1 cellular context compared by ENCODE assay signal in the genomic region with DNA sequence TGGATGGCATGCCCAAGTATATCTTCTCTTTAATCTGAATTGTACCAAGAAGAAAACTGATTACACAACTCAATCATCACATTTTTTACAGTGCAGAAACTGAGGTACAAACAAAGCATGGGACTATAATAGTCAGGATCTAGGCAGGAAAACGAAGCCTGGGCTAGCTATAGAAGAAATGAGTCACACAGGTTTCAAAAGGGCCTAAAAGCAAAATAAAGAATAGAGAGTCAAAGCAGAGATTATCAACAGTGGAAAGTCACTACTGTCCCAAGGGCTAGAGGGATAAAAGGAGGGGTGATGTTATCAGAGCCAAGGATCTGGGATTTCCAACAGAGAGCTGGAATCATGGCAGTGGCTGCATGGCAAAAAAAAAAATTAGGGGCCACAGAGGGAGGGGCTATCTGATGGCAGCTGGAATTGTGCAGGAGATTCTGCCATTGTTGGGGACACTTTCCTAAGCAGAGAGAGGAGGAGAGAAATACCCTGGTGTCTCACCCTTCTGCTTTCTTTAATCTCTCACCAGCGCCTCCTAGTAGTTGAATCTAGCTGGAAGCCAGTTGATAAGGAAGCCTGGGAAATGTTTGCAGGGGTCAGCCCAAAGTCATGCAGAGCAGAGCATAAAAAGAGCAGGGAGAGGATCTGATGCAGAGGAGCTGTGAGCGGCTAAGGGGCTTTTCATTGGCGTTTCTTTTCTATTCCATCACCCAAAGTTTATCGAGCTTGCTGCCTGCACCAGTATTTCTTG.
TF ChIP-seq lines count a peak whose summit lies in the region.

No MANE protein-coding gene starts in this region.

TF ChIP-seq in H1, 55 proteins besides CTCF, POLR2A, EP300 and RAD21:
- TF ChIP-seq TAF7 (optimal IDR thresholded peaks at IDR 0.05; ENCODE audit: borderline replicate concordance, low read depth, low read length): no peak
- TF ChIP-seq EZH2 (IDR thresholded peaks at IDR 0.05; ENCODE audit: low read depth, low read length, severe bottlenecking): no peak
- TF ChIP-seq, protein P1, sequence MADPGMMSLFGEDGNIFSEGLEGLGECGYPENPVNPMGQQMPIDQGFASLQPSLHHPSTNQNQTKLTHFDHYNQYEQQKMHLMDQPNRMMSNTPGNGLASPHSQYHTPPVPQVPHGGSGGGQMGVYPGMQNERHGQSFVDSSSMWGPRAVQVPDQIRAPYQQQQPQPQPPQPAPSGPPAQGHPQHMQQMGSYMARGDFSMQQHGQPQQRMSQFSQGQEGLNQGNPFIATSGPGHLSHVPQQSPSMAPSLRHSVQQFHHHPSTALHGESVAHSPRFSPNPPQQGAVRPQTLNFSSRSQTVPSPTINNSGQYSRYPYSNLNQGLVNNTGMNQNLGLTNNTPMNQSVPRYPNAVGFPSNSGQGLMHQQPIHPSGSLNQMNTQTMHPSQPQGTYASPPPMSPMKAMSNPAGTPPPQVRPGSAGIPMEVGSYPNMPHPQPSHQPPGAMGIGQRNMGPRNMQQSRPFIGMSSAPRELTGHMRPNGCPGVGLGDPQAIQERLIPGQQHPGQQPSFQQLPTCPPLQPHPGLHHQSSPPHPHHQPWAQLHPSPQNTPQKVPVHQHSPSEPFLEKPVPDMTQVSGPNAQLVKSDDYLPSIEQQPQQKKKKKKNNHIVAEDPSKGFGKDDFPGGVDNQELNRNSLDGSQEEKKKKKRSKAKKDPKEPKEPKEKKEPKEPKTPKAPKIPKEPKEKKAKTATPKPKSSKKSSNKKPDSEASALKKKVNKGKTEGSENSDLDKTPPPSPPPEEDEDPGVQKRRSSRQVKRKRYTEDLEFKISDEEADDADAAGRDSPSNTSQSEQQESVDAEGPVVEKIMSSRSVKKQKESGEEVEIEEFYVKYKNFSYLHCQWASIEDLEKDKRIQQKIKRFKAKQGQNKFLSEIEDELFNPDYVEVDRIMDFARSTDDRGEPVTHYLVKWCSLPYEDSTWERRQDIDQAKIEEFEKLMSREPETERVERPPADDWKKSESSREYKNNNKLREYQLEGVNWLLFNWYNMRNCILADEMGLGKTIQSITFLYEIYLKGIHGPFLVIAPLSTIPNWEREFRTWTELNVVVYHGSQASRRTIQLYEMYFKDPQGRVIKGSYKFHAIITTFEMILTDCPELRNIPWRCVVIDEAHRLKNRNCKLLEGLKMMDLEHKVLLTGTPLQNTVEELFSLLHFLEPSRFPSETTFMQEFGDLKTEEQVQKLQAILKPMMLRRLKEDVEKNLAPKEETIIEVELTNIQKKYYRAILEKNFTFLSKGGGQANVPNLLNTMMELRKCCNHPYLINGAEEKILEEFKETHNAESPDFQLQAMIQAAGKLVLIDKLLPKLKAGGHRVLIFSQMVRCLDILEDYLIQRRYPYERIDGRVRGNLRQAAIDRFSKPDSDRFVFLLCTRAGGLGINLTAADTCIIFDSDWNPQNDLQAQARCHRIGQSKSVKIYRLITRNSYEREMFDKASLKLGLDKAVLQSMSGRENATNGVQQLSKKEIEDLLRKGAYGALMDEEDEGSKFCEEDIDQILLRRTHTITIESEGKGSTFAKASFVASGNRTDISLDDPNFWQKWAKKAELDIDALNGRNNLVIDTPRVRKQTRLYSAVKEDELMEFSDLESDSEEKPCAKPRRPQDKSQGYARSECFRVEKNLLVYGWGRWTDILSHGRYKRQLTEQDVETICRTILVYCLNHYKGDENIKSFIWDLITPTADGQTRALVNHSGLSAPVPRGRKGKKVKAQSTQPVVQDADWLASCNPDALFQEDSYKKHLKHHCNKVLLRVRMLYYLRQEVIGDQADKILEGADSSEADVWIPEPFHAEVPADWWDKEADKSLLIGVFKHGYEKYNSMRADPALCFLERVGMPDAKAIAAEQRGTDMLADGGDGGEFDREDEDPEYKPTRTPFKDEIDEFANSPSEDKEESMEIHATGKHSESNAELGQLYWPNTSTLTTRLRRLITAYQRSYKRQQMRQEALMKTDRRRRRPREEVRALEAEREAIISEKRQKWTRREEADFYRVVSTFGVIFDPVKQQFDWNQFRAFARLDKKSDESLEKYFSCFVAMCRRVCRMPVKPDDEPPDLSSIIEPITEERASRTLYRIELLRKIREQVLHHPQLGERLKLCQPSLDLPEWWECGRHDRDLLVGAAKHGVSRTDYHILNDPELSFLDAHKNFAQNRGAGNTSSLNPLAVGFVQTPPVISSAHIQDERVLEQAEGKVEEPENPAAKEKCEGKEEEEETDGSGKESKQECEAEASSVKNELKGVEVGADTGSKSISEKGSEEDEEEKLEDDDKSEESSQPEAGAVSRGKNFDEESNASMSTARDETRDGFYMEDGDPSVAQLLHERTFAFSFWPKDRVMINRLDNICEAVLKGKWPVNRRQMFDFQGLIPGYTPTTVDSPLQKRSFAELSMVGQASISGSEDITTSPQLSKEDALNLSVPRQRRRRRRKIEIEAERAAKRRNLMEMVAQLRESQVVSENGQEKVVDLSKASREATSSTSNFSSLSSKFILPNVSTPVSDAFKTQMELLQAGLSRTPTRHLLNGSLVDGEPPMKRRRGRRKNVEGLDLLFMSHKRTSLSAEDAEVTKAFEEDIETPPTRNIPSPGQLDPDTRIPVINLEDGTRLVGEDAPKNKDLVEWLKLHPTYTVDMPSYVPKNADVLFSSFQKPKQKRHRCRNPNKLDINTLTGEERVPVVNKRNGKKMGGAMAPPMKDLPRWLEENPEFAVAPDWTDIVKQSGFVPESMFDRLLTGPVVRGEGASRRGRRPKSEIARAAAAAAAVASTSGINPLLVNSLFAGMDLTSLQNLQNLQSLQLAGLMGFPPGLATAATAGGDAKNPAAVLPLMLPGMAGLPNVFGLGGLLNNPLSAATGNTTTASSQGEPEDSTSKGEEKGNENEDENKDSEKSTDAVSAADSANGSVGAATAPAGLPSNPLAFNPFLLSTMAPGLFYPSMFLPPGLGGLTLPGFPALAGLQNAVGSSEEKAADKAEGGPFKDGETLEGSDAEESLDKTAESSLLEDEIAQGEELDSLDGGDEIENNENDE (IDR thresholded peaks at IDR 0.05; ENCODE audit: insufficient replicate concordance, low read length): no peak
- no peak for TF ChIP-seq RBBP5 (IDR thresholded peaks at IDR 0.05; ENCODE audit: borderline replicate concordance, low read depth, low read length)
- TF ChIP-seq SUZ12 (IDR thresholded peaks at IDR 0.05; ENCODE audit: low read length): no peak
- TF ChIP-seq HDAC6 (IDR thresholded peaks at IDR 0.05; ENCODE audit: low read depth, low read length): no peak
- TF ChIP-seq SIX5 (IDR thresholded peaks at IDR 0.05; ENCODE audit: low read depth, low read length): no peak
- TF ChIP-seq, protein P2, sequence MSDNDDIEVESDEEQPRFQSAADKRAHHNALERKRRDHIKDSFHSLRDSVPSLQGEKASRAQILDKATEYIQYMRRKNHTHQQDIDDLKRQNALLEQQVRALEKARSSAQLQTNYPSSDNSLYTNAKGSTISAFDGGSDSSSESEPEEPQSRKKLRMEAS (IDR thresholded peaks at IDR 0.05): no peak
- no peak for TF ChIP-seq BACH1 (IDR thresholded peaks at IDR 0.05; ENCODE audit: low read length)
- TF ChIP-seq SIN3A (conservative IDR thresholded peaks at IDR 0.05 in 1 of 2, IDR thresholded peaks at IDR 0.05 in 1 of 2; ENCODE audit: low read depth in 1 of 2, low read length in 2 of 2): no peak
- no peak for TF ChIP-seq SP1 (IDR thresholded peaks at IDR 0.05; ENCODE audit: low read depth, low read length)
- no peak for TF ChIP-seq YY1 (IDR thresholded peaks at IDR 0.05; ENCODE audit: low read depth, low read length)
